1 cellular context compared by ENCODE assay signal in the genomic region with DNA sequence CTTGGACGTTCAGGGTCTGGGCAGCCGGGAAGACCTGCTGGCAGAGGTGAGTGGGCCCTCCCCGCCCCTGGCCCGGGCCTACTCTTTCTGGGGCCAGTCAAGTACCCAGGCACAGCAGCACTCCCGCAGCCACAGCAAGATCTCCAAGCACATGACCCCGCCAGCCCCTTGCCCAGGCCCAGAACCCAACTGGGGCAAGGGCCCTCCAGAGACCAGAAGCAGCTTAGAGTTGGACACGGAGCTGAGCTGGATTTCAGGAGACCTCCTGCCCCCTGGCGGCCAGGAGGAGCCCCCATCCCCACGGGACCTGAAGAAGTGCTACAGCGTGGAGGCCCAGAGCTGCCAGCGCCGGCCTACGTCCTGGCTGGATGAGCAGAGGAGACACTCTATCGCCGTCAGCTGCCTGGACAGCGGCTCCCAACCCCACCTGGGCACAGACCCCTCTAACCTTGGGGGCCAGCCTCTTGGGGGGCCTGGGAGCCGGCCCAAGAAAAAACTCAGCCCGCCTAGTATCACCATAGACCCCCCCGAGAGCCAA.
TF ChIP-seq lines count a peak whose summit lies in the region.

No MANE protein-coding gene starts in this region.

TF ChIP-seq in K562, 482 proteins besides CTCF, POLR2A, EP300 and RAD21 (continued from another document and continues in another):
- TF ChIP-seq, protein P1, sequence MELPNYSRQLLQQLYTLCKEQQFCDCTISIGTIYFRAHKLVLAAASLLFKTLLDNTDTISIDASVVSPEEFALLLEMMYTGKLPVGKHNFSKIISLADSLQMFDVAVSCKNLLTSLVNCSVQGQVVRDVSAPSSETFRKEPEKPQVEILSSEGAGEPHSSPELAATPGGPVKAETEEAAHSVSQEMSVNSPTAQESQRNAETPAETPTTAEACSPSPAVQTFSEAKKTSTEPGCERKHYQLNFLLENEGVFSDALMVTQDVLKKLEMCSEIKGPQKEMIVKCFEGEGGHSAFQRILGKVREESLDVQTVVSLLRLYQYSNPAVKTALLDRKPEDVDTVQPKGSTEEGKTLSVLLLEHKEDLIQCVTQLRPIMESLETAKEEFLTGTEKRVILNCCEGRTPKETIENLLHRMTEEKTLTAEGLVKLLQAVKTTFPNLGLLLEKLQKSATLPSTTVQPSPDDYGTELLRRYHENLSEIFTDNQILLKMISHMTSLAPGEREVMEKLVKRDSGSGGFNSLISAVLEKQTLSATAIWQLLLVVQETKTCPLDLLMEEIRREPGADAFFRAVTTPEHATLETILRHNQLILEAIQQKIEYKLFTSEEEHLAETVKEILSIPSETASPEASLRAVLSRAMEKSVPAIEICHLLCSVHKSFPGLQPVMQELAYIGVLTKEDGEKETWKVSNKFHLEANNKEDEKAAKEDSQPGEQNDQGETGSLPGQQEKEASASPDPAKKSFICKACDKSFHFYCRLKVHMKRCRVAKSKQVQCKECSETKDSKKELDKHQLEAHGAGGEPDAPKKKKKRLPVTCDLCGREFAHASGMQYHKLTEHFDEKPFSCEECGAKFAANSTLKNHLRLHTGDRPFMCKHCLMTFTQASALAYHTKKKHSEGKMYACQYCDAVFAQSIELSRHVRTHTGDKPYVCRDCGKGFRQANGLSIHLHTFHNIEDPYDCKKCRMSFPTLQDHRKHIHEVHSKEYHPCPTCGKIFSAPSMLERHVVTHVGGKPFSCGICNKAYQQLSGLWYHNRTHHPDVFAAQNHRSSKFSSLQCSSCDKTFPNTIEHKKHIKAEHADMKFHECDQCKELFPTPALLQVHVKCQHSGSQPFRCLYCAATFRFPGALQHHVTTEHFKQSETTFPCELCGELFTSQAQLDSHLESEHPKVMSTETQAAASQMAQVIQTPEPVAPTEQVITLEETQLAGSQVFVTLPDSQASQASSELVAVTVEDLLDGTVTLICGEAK (IDR thresholded peaks at IDR 0.05) = no peak
- TF ChIP-seq, protein P1 (CRISPR knock-in tag; IDR thresholded peaks at IDR 0.05) = no peak
- TF ChIP-seq JUN (IDR thresholded peaks at IDR 0.05; ENCODE audit: borderline replicate concordance, low read depth, low read length) = no peak
- no peak for TF ChIP-seq JUN (CRISPR knock-in tag; IDR thresholded peaks at IDR 0.05; ENCODE audit: borderline replicate concordance)
- no peak for TF ChIP-seq NFXL1 (CRISPR knock-in tag; IDR thresholded peaks at IDR 0.05)
- TF ChIP-seq, protein P2, sequence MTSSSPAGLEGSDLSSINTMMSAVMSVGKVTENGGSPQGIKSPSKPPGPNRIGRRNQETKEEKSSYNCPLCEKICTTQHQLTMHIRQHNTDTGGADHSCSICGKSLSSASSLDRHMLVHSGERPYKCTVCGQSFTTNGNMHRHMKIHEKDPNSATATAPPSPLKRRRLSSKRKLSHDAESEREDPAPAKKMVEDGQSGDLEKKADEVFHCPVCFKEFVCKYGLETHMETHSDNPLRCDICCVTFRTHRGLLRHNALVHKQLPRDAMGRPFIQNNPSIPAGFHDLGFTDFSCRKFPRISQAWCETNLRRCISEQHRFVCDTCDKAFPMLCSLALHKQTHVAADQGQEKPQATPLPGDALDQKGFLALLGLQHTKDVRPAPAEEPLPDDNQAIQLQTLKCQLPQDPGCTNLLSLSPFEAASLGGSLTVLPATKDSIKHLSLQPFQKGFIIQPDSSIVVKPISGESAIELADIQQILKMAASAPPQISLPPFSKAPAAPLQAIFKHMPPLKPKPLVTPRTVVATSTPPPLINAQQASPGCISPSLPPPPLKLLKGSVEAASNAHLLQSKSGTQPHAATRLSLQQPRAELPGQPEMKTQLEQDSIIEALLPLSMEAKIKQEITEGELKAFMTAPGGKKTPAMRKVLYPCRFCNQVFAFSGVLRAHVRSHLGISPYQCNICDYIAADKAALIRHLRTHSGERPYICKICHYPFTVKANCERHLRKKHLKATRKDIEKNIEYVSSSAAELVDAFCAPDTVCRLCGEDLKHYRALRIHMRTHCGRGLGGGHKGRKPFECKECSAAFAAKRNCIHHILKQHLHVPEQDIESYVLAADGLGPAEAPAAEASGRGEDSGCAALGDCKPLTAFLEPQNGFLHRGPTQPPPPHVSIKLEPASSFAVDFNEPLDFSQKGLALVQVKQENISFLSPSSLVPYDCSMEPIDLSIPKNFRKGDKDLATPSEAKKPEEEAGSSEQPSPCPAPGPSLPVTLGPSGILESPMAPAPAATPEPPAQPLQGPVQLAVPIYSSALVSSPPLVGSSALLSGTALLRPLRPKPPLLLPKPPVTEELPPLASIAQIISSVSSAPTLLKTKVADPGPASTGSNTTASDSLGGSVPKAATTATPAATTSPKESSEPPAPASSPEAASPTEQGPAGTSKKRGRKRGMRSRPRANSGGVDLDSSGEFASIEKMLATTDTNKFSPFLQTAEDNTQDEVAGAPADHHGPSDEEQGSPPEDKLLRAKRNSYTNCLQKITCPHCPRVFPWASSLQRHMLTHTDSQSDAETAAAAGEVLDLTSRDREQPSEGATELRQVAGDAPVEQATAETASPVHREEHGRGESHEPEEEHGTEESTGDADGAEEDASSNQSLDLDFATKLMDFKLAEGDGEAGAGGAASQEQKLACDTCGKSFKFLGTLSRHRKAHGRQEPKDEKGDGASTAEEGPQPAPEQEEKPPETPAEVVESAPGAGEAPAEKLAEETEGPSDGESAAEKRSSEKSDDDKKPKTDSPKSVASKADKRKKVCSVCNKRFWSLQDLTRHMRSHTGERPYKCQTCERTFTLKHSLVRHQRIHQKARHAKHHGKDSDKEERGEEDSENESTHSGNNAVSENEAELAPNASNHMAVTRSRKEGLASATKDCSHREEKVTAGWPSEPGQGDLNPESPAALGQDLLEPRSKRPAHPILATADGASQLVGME (CRISPR knock-in tag; IDR thresholded peaks at IDR 0.05) = no peak
- 0 out of 4 replicates have a peak, but pooled peaks of 1 of the 2 experiments have one; percentile 27 for TF ChIP-seq TEAD1 (CRISPR knock-in tag; IDR thresholded peaks at IDR 0.05)
- TF ChIP-seq HBP1 (CRISPR knock-in tag; IDR thresholded peaks at IDR 0.05) = no peak
- TF ChIP-seq ZNF551 (CRISPR knock-in tag; IDR thresholded peaks at IDR 0.05) = no peak
- no peak for TF ChIP-seq POLR2H (tag; IDR thresholded peaks at IDR 0.05; ENCODE audit: low read depth)
- TF ChIP-seq SIX5 (IDR thresholded peaks at IDR 0.05; ENCODE audit: borderline replicate concordance in 1 of 2, insufficient read depth in 1 of 2, low read depth in 1 of 2, low read length in 2 of 2) = no peak
- no peak for TF ChIP-seq IFI16 (CRISPR knock-in tag; IDR thresholded peaks at IDR 0.05)
- TF ChIP-seq RBM22 (IDR thresholded peaks at IDR 0.05; ENCODE audit: low read depth, low read length, poor library complexity, severe bottlenecking) = no peak
- no peak for TF ChIP-seq ZBTB11 (CRISPR knock-in tag; IDR thresholded peaks at IDR 0.05)
- peak; percentile 63 for TF ChIP-seq RB1 (IDR thresholded peaks at IDR 0.05; ENCODE audit: low read depth)
- no peak for TF ChIP-seq ZBTB17 (CRISPR knock-in tag; IDR thresholded peaks at IDR 0.05)
- 0 out of 2 replicates have a peak, but pooled peaks have one; percentile 14 for TF ChIP-seq DIDO1 (tag; IDR thresholded peaks at IDR 0.05; ENCODE audit: low read depth)
- TF ChIP-seq ZBTB7A (IDR thresholded peaks at IDR 0.05; ENCODE audit: borderline replicate concordance, control insufficient read depth, low read depth, low read length) = 0 out of 2 replicates have a peak, but pooled peaks have one; percentile 45
- no peak for TF ChIP-seq C11orf30 (IDR thresholded peaks at IDR 0.05; ENCODE audit: low read depth)
- no peak for TF ChIP-seq E2F1 (CRISPR knock-in tag; IDR thresholded peaks at IDR 0.05)
- TF ChIP-seq FUS (optimal IDR thresholded peaks at IDR 0.05; ENCODE audit: low read depth, low read length) = no peak
- no peak for TF ChIP-seq SMARCA4 (IDR thresholded peaks at IDR 0.05)
- no peak for TF ChIP-seq CHD1 (IDR thresholded peaks at IDR 0.05; ENCODE audit: low read length)
- TF ChIP-seq ATF4 (CRISPR knock-in tag; IDR thresholded peaks at IDR 0.05) = no peak
- TF ChIP-seq ZKSCAN8 (CRISPR knock-in tag; IDR thresholded peaks at IDR 0.05) = no peak
- no peak for TF ChIP-seq ARID3A (IDR thresholded peaks at IDR 0.05; ENCODE audit: borderline replicate concordance, low read depth, low read length)
- no peak for TF ChIP-seq U2AF1 (optimal IDR thresholded peaks at IDR 0.05; ENCODE audit: low read depth, low read length)
- TF ChIP-seq SAP30 (IDR thresholded peaks at IDR 0.05; ENCODE audit: borderline replicate concordance, insufficient read depth, low read depth, low read length, poor library complexity, severe bottlenecking) = no peak
- no peak for TF ChIP-seq ZNF239 (CRISPR knock-in tag; IDR thresholded peaks at IDR 0.05)
